1 cellular context compared by ENCODE assay signal in the genomic region with DNA sequence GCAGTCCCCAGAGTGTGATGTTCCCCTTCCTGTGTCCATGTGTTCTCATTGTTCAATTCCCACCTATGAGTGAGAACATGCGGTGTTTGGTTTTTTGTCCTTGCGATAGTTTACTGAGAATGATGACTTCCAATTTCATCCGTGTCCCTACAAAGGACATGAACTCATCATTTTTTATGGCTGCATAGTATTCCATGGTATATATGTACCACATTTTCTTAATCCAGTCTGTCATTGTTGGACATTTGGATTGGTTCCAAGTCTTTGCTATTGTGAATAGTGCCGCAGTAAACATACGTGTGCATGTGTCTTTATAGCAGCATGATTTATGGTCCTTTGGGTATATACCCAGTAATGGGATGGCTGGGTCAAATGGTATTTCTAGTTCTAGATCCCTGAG. TPM values are rescaled to one million over a fixed set of nuclear protein-coding genes. Genes with fewer than 3 reads are reported as not detected.
"Had no signal": no experiment of that assay in that cellular context is flagged by ENCODE, and none has a peak within 500 bp of the region (broad histone marks: within the 10 kb centered on the region; RNA-seq: fewer than 3 reads in every experiment).

No MANE protein-coding gene starts in this region.

RNA-seq across cellular contexts. Expression of a gene that starts 58.3 kb away (rescaled TPM):
- total RNA-seq: temporal lobe had no signal
